16 cellular contexts compared by ENCODE assay signal in genomic region chr19:23946569-23946968, GRCh38.
"Had no signal": no experiment of that assay in that cellular context is flagged by ENCODE, and none has a peak within 500 bp of the region (broad histone marks: within the 10 kb centered on the region; RNA-seq: fewer than 3 reads in every experiment).

No MANE protein-coding gene starts in this region.

- H3K27ac ChIP-seq: brain microvascular endothelial cell, left ventricle myocardium inferior had no signal

- H3K4me1 Mint-ChIP-seq: stimulated activated memory B cell treated with anti-CD40 and anti-IgM and Interleukin-4, amounts not matched to agents 10 μg/mL and 1 μg/mL and 100 μg/mL, for 72 hours had no signal

- H3K27me3 ChIP-seq: brain microvascular endothelial cell had no signal

- H3K27me3 Mint-ChIP-seq: activated B cell treated with CpG ODN at 0.5 μM for 24 hours; dendritic cell treated with granulocyte-macrophage colony-stimulating factor and Interleukin-4, amounts not matched to agents 40 ng/mL and 50 ng/mL, for 4 days; memory B cell; naive thymus-derived CD8-positive, alpha-beta T cell; stimulated activated memory B cell treated with anti-CD40 and anti-IgM and Interleukin-4, amounts not matched to agents 10 μg/mL and 1 μg/mL and 100 μg/mL, for 72 hours had no signal

- H3K27ac Mint-ChIP-seq: activated B cell treated with CpG ODN at 0.5 μM for 24 hours; dendritic cell treated with granulocyte-macrophage colony-stimulating factor and Interleukin-4, amounts not matched to agents 40 ng/mL and 50 ng/mL, for 4 days; memory B cell; stimulated activated memory B cell treated with anti-CD40 and anti-IgM and Interleukin-4, amounts not matched to agents 10 μg/mL and 1 μg/mL and 100 μg/mL, for 72 hours; T-helper 2 cell treated with Interferon-gamma antibody and Interleukin-4, amounts not matched to agents 5 μg/mL and 100 μg/mL, for 36 hours had no signal

- H3K4me3 Mint-ChIP-seq: activated B cell treated with CpG ODN at 0.5 μM for 24 hours; dendritic cell treated with granulocyte-macrophage colony-stimulating factor and Interleukin-4, amounts not matched to agents 40 ng/mL and 50 ng/mL, for 4 days; memory B cell; stimulated activated memory B cell treated with anti-CD40 and anti-IgM and Interleukin-4, amounts not matched to agents 10 μg/mL and 1 μg/mL and 100 μg/mL, for 72 hours; T-helper 2 cell treated with Interferon-gamma antibody and Interleukin-4, amounts not matched to agents 5 μg/mL and 100 μg/mL, for 36 hours had no signal

- H3K4me1 ChIP-seq: left ventricle myocardium inferior had no signal

- H3K4me3 ChIP-seq: left ventricle myocardium inferior, mucosa of descending colon had no signal

- DNase-seq: activated B cell treated with CpG ODN at 0.5 μM for 24 hours; activated naive CD4-positive, alpha-beta T cell; anterior cingulate cortex; brain microvascular endothelial cell; effector memory CD4-positive, alpha-beta T cell; left ventricle myocardium inferior; mucosa of descending colon; naive thymus-derived CD8-positive, alpha-beta T cell; posterior cingulate gyrus; retina; stimulated activated CD4-positive, alpha-beta T cell treated with anti-CD3 and anti-CD28 coated beads, Interleukin-2, amount 100 ng/mL, for 48 hours; SW 1271 had no signal

- ATAC-seq: mucosa of descending colon; naive thymus-derived CD8-positive, alpha-beta T cell; stimulated activated memory B cell treated with anti-CD40 and anti-IgM and Interleukin-4, amounts not matched to agents 10 μg/mL and 1 μg/mL and 100 μg/mL, for 72 hours had no signal

- H3K36me3 ChIP-seq: brain microvascular endothelial cell, left ventricle myocardium inferior had no signal
